In the genomic region with DNA sequence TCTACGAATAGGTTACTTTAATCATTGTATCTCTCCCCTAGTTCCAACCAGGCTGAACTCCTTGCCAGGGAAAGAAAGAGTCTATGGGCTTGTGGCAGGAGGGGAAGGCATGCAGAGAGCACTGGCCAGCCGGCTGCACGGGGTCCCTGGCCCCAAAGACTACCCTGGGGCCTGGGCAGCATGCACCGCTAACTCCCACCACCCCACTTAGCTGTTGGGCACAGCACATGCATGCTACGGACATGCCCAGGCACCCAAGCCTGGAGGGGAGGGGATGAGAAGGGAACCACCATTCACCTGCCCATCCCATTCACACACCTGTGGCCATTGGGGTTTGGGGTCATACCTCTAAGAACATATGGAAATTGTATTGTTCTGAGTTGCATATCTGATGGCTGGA, we compare ENCODE assay signal across 9 cellular contexts.
"Had no signal": no experiment of that assay in that cellular context is flagged by ENCODE, and none has a peak within 500 bp of the region (broad histone marks: within the 10 kb centered on the region; RNA-seq: fewer than 3 reads in every experiment).

No MANE protein-coding gene starts in this region.

- ATAC-seq: HCT116, HepG2 had no signal

- H3K36me3 Mint-ChIP-seq: IgD-negative memory B cell had no signal

- H2AFZ ChIP-seq: GM23248 had no signal

- H3K36me3 ChIP-seq: HAP-1 had no signal

- H3K4me1 Mint-ChIP-seq: IgD-negative memory B cell had no signal

- DNase-seq: GM23248, GOT3, H7, HFFc6 had no signal

- H3K4me1 ChIP-seq: HAP-1 had no signal

- H3K27me3 Mint-ChIP-seq: IgD-negative memory B cell had no signal

- H3K4me3 Mint-ChIP-seq: HFFc6, IgD-negative memory B cell had no signal

- H3K27ac ChIP-seq: GM23248, HL-60 had no signal

- H3K9me3 ChIP-seq: HAP-1 had no signal

- H3K27ac Mint-ChIP-seq: HFFc6, IgD-negative memory B cell had no signal

- H3K9me3 Mint-ChIP-seq: HFFc6 had no signal

- H3K9ac ChIP-seq: GM23248 had no signal

- H3K4me3 ChIP-seq: GM23248, HAP-1 had no signal
